In the genomic region with DNA sequence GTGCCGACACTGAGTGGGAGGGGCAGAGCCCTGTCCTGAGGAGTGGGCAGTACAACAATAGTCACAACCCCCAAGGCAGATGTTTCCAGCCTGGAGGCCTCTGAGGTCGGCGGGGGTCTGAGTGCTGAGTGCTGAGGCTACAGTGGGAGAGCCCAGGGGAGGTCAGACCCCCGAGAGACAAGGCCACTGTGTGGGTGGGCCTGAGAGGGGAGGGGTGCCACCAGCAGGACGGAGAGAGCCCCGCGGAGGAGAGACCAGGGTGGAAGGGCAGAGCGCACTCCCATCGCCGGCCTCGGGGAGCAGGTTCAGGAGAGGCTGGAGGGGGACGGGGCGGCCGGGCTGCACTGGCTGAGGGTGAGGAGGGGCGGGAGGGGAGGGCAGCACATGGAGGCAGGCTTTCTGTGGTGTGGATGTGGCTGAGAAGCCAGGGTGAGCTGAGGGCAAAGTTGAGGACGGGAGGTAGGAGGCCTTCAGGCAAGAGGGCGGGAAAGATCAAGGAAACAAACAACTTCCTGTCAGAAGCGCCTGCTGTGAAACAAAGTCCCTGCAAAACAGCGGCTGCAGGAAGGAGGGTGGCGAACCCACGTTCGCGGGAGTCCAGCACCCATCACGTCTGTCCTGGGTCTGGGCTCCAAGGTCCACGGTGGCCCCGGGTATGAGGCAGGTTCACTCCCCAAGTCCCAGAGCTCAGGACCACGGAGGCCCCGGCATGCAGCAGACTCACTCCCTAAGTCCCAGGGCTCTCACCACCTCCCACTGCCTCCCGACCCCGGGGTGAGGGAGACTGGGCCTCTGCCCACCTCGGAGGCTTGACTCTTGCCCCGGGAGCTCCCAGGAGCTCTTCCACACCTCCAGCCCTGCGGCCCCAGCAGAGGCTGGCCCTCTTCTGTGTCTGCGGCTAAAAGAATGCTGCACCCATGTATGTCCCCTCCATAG, we compare ENCODE assay signal across 2 cellular contexts.
TF ChIP-seq lines count a peak whose summit lies in the region.

No MANE protein-coding gene starts in this region.

TF ChIP-seq in HEK293, 187 proteins besides CTCF, POLR2A, EP300 and RAD21 (continues in another document):
- TF ChIP-seq ZNF354C (tag by site-specific recombination; IDR thresholded peaks at IDR 0.05; ENCODE audit: borderline replicate concordance, low read depth): no peak
- TF ChIP-seq SCRT1 (tag by site-specific recombination; IDR thresholded peaks at IDR 0.05; ENCODE audit: borderline replicate concordance): no peak
- TF ChIP-seq, protein P1, sequence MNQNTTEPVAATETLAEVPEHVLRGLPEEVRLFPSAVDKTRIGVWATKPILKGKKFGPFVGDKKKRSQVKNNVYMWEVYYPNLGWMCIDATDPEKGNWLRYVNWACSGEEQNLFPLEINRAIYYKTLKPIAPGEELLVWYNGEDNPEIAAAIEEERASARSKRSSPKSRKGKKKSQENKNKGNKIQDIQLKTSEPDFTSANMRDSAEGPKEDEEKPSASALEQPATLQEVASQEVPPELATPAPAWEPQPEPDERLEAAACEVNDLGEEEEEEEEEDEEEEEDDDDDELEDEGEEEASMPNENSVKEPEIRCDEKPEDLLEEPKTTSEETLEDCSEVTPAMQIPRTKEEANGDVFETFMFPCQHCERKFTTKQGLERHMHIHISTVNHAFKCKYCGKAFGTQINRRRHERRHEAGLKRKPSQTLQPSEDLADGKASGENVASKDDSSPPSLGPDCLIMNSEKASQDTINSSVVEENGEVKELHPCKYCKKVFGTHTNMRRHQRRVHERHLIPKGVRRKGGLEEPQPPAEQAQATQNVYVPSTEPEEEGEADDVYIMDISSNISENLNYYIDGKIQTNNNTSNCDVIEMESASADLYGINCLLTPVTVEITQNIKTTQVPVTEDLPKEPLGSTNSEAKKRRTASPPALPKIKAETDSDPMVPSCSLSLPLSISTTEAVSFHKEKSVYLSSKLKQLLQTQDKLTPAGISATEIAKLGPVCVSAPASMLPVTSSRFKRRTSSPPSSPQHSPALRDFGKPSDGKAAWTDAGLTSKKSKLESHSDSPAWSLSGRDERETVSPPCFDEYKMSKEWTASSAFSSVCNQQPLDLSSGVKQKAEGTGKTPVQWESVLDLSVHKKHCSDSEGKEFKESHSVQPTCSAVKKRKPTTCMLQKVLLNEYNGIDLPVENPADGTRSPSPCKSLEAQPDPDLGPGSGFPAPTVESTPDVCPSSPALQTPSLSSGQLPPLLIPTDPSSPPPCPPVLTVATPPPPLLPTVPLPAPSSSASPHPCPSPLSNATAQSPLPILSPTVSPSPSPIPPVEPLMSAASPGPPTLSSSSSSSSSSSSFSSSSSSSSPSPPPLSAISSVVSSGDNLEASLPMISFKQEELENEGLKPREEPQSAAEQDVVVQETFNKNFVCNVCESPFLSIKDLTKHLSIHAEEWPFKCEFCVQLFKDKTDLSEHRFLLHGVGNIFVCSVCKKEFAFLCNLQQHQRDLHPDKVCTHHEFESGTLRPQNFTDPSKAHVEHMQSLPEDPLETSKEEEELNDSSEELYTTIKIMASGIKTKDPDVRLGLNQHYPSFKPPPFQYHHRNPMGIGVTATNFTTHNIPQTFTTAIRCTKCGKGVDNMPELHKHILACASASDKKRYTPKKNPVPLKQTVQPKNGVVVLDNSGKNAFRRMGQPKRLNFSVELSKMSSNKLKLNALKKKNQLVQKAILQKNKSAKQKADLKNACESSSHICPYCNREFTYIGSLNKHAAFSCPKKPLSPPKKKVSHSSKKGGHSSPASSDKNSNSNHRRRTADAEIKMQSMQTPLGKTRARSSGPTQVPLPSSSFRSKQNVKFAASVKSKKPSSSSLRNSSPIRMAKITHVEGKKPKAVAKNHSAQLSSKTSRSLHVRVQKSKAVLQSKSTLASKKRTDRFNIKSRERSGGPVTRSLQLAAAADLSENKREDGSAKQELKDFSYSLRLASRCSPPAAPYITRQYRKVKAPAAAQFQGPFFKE (tag by site-specific recombination; IDR thresholded peaks at IDR 0.05; ENCODE audit: borderline replicate concordance): no peak
- no peak for TF ChIP-seq SP3 (tag by site-specific recombination; IDR thresholded peaks at IDR 0.05)
- peak; percentile 52 for TF ChIP-seq ZFHX2 (tag by site-specific recombination; conservative IDR thresholded peaks at IDR 0.05)
- no peak for TF ChIP-seq ZNF837 (tag by site-specific recombination; IDR thresholded peaks at IDR 0.05)
- TF ChIP-seq, protein P2, sequence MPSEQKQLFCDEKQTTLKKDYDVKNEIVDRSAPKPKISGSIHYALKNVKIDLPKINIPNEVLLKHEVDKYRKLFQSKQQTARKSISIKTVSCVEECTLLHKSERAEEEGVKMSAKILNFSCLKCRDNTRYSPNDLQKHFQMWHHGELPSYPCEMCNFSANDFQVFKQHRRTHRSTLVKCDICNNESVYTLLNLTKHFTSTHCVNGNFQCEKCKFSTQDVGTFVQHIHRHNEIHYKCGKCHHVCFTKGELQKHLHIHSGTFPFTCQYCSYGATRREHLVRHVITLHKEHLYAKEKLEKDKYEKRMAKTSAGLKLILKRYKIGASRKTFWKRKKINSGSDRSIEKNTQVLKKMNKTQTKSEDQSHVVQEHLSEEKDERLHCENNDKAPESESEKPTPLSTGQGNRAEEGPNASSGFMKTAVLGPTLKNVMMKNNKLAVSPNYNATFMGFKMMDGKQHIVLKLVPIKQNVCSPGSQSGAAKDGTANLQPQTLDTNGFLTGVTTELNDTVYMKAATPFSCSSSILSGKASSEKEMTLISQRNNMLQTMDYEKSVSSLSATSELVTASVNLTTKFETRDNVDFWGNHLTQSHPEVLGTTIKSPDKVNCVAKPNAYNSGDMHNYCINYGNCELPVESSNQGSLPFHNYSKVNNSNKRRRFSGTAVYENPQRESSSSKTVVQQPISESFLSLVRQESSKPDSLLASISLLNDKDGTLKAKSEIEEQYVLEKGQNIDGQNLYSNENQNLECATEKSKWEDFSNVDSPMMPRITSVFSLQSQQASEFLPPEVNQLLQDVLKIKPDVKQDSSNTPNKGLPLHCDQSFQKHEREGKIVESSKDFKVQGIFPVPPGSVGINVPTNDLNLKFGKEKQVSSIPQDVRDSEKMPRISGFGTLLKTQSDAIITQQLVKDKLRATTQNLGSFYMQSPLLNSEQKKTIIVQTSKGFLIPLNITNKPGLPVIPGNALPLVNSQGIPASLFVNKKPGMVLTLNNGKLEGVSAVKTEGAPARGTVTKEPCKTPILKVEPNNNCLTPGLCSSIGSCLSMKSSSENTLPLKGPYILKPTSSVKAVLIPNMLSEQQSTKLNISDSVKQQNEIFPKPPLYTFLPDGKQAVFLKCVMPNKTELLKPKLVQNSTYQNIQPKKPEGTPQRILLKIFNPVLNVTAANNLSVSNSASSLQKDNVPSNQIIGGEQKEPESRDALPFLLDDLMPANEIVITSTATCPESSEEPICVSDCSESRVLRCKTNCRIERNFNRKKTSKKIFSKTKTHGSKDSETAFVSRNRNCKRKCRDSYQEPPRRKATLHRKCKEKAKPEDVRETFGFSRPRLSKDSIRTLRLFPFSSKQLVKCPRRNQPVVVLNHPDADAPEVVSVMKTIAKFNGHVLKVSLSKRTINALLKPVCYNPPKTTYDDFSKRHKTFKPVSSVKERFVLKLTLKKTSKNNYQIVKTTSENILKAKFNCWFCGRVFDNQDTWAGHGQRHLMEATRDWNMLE (tag by site-specific recombination; conservative IDR thresholded peaks at IDR 0.05; ENCODE audit: low read depth): no peak
- TF ChIP-seq, protein P3, sequence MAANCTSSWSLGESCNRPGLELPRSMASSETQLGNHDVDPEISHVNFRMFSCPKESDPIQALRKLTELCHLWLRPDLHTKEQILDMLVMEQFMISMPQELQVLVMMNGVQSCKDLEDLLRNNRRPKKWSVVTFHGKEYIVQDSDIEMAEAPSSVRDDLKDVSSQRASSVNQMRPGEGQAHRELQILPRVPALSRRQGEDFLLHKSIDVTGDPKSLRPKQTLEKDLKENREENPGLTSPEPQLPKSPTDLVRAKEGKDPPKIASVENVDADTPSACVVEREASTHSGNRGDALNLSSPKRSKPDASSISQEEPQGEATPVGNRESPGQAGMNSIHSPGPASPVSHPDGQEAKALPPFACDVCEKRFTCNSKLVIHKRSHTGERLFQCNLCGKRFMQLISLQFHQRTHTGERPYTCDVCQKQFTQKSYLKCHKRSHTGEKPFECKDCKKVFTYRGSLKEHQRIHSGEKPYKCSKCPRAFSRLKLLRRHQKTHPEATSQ (tag by site-specific recombination; IDR thresholded peaks at IDR 0.05): no peak
- no peak for TF ChIP-seq ZNF24 (tag by site-specific recombination; IDR thresholded peaks at IDR 0.05)
- TF ChIP-seq ZNF707 (tag by site-specific recombination; IDR thresholded peaks at IDR 0.05): no peak

TF ChIP-seq in H1, 55 proteins besides CTCF, POLR2A, EP300 and RAD21 (continues in another document):
- TF ChIP-seq CBX5 (IDR thresholded peaks at IDR 0.05; ENCODE audit: low read depth, low read length): no peak
- no peak for TF ChIP-seq YY1 (IDR thresholded peaks at IDR 0.05; ENCODE audit: low read depth, low read length)
- no peak for TF ChIP-seq RBBP5 (IDR thresholded peaks at IDR 0.05; ENCODE audit: borderline replicate concordance, low read depth, low read length)
- TF ChIP-seq SAP30 (IDR thresholded peaks at IDR 0.05; ENCODE audit: insufficient read depth, insufficient replicate concordance, low read length): no peak
- TF ChIP-seq HDAC2 (IDR thresholded peaks at IDR 0.05; ENCODE audit: borderline replicate concordance in 1 of 2, low read depth in 2 of 2, low read length in 2 of 2): no peak
- no peak for TF ChIP-seq CBX8 (IDR thresholded peaks at IDR 0.05; ENCODE audit: borderline replicate concordance, low read depth, low read length)
- TF ChIP-seq SIN3A (conservative IDR thresholded peaks at IDR 0.05 in 1 of 2, IDR thresholded peaks at IDR 0.05 in 1 of 2; ENCODE audit: low read depth in 1 of 2, low read length in 2 of 2): no peak
- no peak for TF ChIP-seq EGR1 (IDR thresholded peaks at IDR 0.05; ENCODE audit: borderline replicate concordance, low read depth, low read length)
- TF ChIP-seq, protein P4, sequence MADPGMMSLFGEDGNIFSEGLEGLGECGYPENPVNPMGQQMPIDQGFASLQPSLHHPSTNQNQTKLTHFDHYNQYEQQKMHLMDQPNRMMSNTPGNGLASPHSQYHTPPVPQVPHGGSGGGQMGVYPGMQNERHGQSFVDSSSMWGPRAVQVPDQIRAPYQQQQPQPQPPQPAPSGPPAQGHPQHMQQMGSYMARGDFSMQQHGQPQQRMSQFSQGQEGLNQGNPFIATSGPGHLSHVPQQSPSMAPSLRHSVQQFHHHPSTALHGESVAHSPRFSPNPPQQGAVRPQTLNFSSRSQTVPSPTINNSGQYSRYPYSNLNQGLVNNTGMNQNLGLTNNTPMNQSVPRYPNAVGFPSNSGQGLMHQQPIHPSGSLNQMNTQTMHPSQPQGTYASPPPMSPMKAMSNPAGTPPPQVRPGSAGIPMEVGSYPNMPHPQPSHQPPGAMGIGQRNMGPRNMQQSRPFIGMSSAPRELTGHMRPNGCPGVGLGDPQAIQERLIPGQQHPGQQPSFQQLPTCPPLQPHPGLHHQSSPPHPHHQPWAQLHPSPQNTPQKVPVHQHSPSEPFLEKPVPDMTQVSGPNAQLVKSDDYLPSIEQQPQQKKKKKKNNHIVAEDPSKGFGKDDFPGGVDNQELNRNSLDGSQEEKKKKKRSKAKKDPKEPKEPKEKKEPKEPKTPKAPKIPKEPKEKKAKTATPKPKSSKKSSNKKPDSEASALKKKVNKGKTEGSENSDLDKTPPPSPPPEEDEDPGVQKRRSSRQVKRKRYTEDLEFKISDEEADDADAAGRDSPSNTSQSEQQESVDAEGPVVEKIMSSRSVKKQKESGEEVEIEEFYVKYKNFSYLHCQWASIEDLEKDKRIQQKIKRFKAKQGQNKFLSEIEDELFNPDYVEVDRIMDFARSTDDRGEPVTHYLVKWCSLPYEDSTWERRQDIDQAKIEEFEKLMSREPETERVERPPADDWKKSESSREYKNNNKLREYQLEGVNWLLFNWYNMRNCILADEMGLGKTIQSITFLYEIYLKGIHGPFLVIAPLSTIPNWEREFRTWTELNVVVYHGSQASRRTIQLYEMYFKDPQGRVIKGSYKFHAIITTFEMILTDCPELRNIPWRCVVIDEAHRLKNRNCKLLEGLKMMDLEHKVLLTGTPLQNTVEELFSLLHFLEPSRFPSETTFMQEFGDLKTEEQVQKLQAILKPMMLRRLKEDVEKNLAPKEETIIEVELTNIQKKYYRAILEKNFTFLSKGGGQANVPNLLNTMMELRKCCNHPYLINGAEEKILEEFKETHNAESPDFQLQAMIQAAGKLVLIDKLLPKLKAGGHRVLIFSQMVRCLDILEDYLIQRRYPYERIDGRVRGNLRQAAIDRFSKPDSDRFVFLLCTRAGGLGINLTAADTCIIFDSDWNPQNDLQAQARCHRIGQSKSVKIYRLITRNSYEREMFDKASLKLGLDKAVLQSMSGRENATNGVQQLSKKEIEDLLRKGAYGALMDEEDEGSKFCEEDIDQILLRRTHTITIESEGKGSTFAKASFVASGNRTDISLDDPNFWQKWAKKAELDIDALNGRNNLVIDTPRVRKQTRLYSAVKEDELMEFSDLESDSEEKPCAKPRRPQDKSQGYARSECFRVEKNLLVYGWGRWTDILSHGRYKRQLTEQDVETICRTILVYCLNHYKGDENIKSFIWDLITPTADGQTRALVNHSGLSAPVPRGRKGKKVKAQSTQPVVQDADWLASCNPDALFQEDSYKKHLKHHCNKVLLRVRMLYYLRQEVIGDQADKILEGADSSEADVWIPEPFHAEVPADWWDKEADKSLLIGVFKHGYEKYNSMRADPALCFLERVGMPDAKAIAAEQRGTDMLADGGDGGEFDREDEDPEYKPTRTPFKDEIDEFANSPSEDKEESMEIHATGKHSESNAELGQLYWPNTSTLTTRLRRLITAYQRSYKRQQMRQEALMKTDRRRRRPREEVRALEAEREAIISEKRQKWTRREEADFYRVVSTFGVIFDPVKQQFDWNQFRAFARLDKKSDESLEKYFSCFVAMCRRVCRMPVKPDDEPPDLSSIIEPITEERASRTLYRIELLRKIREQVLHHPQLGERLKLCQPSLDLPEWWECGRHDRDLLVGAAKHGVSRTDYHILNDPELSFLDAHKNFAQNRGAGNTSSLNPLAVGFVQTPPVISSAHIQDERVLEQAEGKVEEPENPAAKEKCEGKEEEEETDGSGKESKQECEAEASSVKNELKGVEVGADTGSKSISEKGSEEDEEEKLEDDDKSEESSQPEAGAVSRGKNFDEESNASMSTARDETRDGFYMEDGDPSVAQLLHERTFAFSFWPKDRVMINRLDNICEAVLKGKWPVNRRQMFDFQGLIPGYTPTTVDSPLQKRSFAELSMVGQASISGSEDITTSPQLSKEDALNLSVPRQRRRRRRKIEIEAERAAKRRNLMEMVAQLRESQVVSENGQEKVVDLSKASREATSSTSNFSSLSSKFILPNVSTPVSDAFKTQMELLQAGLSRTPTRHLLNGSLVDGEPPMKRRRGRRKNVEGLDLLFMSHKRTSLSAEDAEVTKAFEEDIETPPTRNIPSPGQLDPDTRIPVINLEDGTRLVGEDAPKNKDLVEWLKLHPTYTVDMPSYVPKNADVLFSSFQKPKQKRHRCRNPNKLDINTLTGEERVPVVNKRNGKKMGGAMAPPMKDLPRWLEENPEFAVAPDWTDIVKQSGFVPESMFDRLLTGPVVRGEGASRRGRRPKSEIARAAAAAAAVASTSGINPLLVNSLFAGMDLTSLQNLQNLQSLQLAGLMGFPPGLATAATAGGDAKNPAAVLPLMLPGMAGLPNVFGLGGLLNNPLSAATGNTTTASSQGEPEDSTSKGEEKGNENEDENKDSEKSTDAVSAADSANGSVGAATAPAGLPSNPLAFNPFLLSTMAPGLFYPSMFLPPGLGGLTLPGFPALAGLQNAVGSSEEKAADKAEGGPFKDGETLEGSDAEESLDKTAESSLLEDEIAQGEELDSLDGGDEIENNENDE (IDR thresholded peaks at IDR 0.05; ENCODE audit: insufficient replicate concordance, low read length): no peak
- TF ChIP-seq PHF8 (conservative IDR thresholded peaks at IDR 0.05; ENCODE audit: low read depth, low read length): no peak
- TF ChIP-seq, protein P5, sequence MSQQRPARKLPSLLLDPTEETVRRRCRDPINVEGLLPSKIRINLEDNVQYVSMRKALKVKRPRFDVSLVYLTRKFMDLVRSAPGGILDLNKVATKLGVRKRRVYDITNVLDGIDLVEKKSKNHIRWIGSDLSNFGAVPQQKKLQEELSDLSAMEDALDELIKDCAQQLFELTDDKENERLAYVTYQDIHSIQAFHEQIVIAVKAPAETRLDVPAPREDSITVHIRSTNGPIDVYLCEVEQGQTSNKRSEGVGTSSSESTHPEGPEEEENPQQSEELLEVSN (IDR thresholded peaks at IDR 0.05): peak; percentile 77
- no peak for TF ChIP-seq CEBPB (IDR thresholded peaks at IDR 0.05; ENCODE audit: low read depth, low read length)
- no peak for TF ChIP-seq CHD1 (IDR thresholded peaks at IDR 0.05; ENCODE audit: low read depth, low read length)
- TF ChIP-seq TBP (IDR thresholded peaks at IDR 0.05; ENCODE audit: low read depth, low read length): no peak
- no peak for TF ChIP-seq NRF1 (IDR thresholded peaks at IDR 0.05; ENCODE audit: low read depth, low read length)
